ENCODE assay signal across 8 cellular contexts in genomic region chr2:137467246-137467862, GRCh38.
DNase-seq lines count a peak whose midpoint lies in the region; ATAC-seq, FAIRE-seq and TF ChIP-seq lines count a peak whose summit lies in the region.

No MANE protein-coding gene starts in this region.

- no peak overlapping the region for H2BK12ac ChIP-seq in H1 (ENCODE audit: low read depth, low read length)

- 83% methylated on average over 3 of the region's 3 CpGs; no CpG with 5 or more reads in 1 of the 2 experiments for WGBS in H1 (ENCODE audit: extremely low coverage in 1 of 2, insufficient coverage in 1 of 2, insufficient read length in 1 of 2, insufficient replicate concordance in 2 of 2, low coverage in 1 of 2, low lambda C conversion rate in 2 of 2, missing lambda C conversion rate in 1 of 2), 2 experiments

- no peaks in the 10 kb centered on the region for H3K36me3 Mint-ChIP-seq in nephron (ENCODE audit: low read depth)

- no peak overlapping the region for H4K91ac ChIP-seq in H1 (replicated peaks; ENCODE audit: insufficient read length, low read length)

- peaks cover 4% of the 10 kb centered on the region for H3K4me1 Mint-ChIP-seq in nephron

- CTCF ChIA-PET in H1 (lab: Charles Lee; ENCODE audit: partially characterized antibody) = interaction anchor here (0.7 to 3.7 kb wide), 29 partner anchors 10 to 376 kb away, joined by 3 to 24 read pairs (median 4); no protein-coding TSS in a partner anchor

- H4K8ac ChIP-seq in H1 (ENCODE audit: extremely low read depth, insufficient read depth, low read length) = no peak overlapping the region

- peaks cover 0 to 2% (median 1%) of the 10 kb centered on the region in 4 experiments; a peak in 1 of 7 replicates for H3K4me1 ChIP-seq in H1 (replicated peaks in 1 of 4; ENCODE audit: control insufficient read depth in 3 of 4, insufficient read depth in 4 of 4, low read length in 3 of 4)

- H2BK15ac ChIP-seq in H1 (ENCODE audit: low read length) = no peak overlapping the region

- TF ChIP-seq POLR2A in H1 (IDR thresholded peaks at IDR 0.05; ENCODE audit: control extremely low read depth in 1 of 2, low read depth in 2 of 2, low read length in 2 of 2) = no peak

- no peaks in the 10 kb centered on the region for H3K79me1 ChIP-seq in H1 (ENCODE audit: low read depth, low read length)

- no peaks in the 10 kb centered on the region for H3K9me3 Mint-ChIP-seq in nephron

- TF ChIP-seq EP300 in H1 (IDR thresholded peaks at IDR 0.05; ENCODE audit: borderline replicate concordance in 1 of 2, low read depth in 2 of 2, low read length in 2 of 2) = no peak

- H2AFZ ChIP-seq in H1 (ENCODE audit: low read length) = no peak overlapping the region

- H3K9me3 ChIP-seq in H1 (ENCODE audit: insufficient read depth in 2 of 2, low read depth in 1 of 2, low read length in 1 of 2) = no peaks in the 10 kb centered on the region

- no peak overlapping the region for H3K27ac ChIP-seq in H1 (ENCODE audit: low read depth, low read length)

- TF ChIP-seq CTCF in H1 (IDR thresholded peaks at IDR 0.05; ENCODE audit: control extremely low read depth in 1 of 3, insufficient read depth in 1 of 3, low read depth in 1 of 3, low read length in 3 of 3) (peak in 2 of 3 experiments; percentile 60 to 86; a peak in 3 of 4 replicates), nephron (IDR thresholded peaks at IDR 0.05; ENCODE audit: unreplicated experiment in 3 of 3) (peak; percentile 69 to 81 (median 72))

- peak; percentile 90 for FAIRE-seq in H1 (lab: Jason Lieb, UNC)

- H3K4me3 ChIP-seq in H1 (ENCODE audit: extremely low read depth in 1 of 4, insufficient read depth in 2 of 4, low read depth in 3 of 4, low read length in 4 of 4) = no peak overlapping the region

- H3K23ac ChIP-seq in H1 (ENCODE audit: insufficient read length) = no peak overlapping the region

- no peak overlapping the region for H3K56ac ChIP-seq in H1 (replicated peaks; ENCODE audit: insufficient read length, low read depth, low read length)

- H3K4me3 Mint-ChIP-seq in nephron = no peak overlapping the region

- no peaks in the 10 kb centered on the region for H3K27me3 Mint-ChIP-seq in nephron (ENCODE audit: low read depth)

- POLR2A ChIA-PET in H1 (lab: Charles Lee; ENCODE audit: partially characterized antibody) = no interaction called here

- no peaks in the 10 kb centered on the region for H3K36me3 ChIP-seq in H1 (ENCODE audit: control insufficient read depth in 2 of 4, insufficient read depth in 4 of 4, low read length in 3 of 4)

- peak; percentile 72 to 78 for TF ChIP-seq RAD21 in H1 (IDR thresholded peaks at IDR 0.05 in 1 of 2, conservative IDR thresholded peaks at IDR 0.05 in 1 of 2; ENCODE audit: low read depth in 2 of 2, low read length in 2 of 2)

- no peak overlapping the region for H3K18ac ChIP-seq in H1 (ENCODE audit: extremely low read depth, low read length)

- no peak overlapping the region for H3K9ac ChIP-seq in H1 (replicated peaks in 1 of 4; ENCODE audit: extremely low read depth in 1 of 4, low read depth in 3 of 4, low read length in 3 of 4)

- H4K5ac ChIP-seq in H1 (ENCODE audit: insufficient read length, low read depth, low read length) = no peak overlapping the region

- no peaks in the 10 kb centered on the region for H3K23me2 ChIP-seq in H1 (ENCODE audit: low read depth, low read length)

- no peaks in the 10 kb centered on the region for H3K27me3 ChIP-seq in H1 (replicated peaks in 1 of 4; ENCODE audit: control insufficient read depth in 3 of 4, extremely low read depth in 1 of 4, insufficient read depth in 3 of 4, low read length in 3 of 4)

- H2AK5ac ChIP-seq in H1 (ENCODE audit: low read depth, low read length) = no peak overlapping the region

- H2BK120ac ChIP-seq in H1 (replicated peaks; ENCODE audit: low read depth, low read length) = no peak overlapping the region

- no peaks in the 10 kb centered on the region for H4K20me1 ChIP-seq in H1 (replicated peaks in 1 of 2; ENCODE audit: control insufficient read depth in 1 of 2, insufficient read depth in 2 of 2, low read length in 2 of 2)

- no peak overlapping the region for H3K27ac Mint-ChIP-seq in nephron

- no peak overlapping the region for H3K14ac ChIP-seq in H1 (ENCODE audit: insufficient read length)

- peak; percentile 23 for DNase-seq in EH (ENCODE audit: low read depth)
- peak; percentile 31 for DNase-seq in NCI-H524 treated with DMSO at 0.1 percent for 48 hours (lab: John Stamatoyannopoulos, UW)
- DNase-seq in H1 (ENCODE audit: low read depth in 1 of 2, low spot score in 2 of 2) = peak; percentile 3 to 75
- no peak for DNase-seq in activated gamma-delta T cell treated with Interleukin-2 at 50 U/mL for 16 hours
- no peak for DNase-seq in activated CD4-positive, CD25-positive, alpha-beta regulatory T cell treated with anti-CD3 and anti-CD28 coated beads, Interleukin-2, amount 50 U/mL, for 72 hours

- ATAC-seq in GM19372 (IDR thresholded peaks at IDR 0.05; ENCODE audit: low read depth, unreplicated experiment) = peak; percentile 52
- peak; percentile 90 for ATAC-seq in HG03175 (IDR thresholded peaks at IDR 0.05; ENCODE audit: unreplicated experiment)

- no peak overlapping the region for H2BK20ac ChIP-seq in H1 (ENCODE audit: low read length)

- no peak overlapping the region for H3K4me2 ChIP-seq in H1 (ENCODE audit: insufficient read depth in 1 of 2, low read depth in 2 of 2, low read length in 2 of 2)

- no peaks in the 10 kb centered on the region for H3K79me2 ChIP-seq in H1 (ENCODE audit: control insufficient read depth in 1 of 2, insufficient read depth in 2 of 2, low read length in 2 of 2)

- H2BK5ac ChIP-seq in H1 (ENCODE audit: low read depth, low read length) = no peak overlapping the region

- H3K4ac ChIP-seq in H1 (replicated peaks; ENCODE audit: insufficient read length, low read depth, low read length) = no peak overlapping the region

TF ChIP-seq in H1, 55 proteins besides CTCF, POLR2A, EP300 and RAD21:
- TF ChIP-seq HDAC6 (IDR thresholded peaks at IDR 0.05; ENCODE audit: low read depth, low read length) = no peak
- TF ChIP-seq FOSL1 (IDR thresholded peaks at IDR 0.05; ENCODE audit: insufficient read depth, low read depth, low read length) = no peak
- no peak for TF ChIP-seq SIX5 (IDR thresholded peaks at IDR 0.05; ENCODE audit: low read depth, low read length)

Comparison
In these comparisons a context has a peak if more than half of its experiments do, and no peak if none do; other contexts are left out.
1. DNase-seq: peak in EH (single experiment), NCI-H524 treated with DMSO at 0.1 percent for 48 hours (single experiment) and H1 (2 of 2); none in activated gamma-delta T cell treated with Interleukin-2 at 50 U/mL for 16 hours (single experiment) and activated CD4-positive, CD25-positive, alpha-beta regulatory T cell treated with anti-CD3 and anti-CD28 coated beads, Interleukin-2, amount 50 U/mL, for 72 hours (single experiment).